In genomic region chr11:1694064-1694845, GRCh38 we compare ENCODE assay signal across 1 cellular context.
TF ChIP-seq lines count a peak whose summit lies in the region.

No MANE protein-coding gene starts in this region.

TF ChIP-seq in HepG2, 621 proteins besides CTCF, POLR2A, EP300 and RAD21 (continued from another document and continues in another):
- TF ChIP-seq PRPF4 (IDR thresholded peaks at IDR 0.05; ENCODE audit: low read depth, low read length, poor library complexity, severe bottlenecking) (no peak), SP4 (CRISPR knock-in tag; IDR thresholded peaks at IDR 0.05) (no peak), HOXA9 (CRISPR knock-in tag; IDR thresholded peaks at IDR 0.05; ENCODE audit: borderline replicate concordance) (no peak), NR2F6 (IDR thresholded peaks at IDR 0.05) (no peak), NR2F6 (CRISPR knock-in tag; IDR thresholded peaks at IDR 0.05) (peak; percentile 87), TSC22D2 (CRISPR knock-in tag; IDR thresholded peaks at IDR 0.05; ENCODE audit: borderline replicate concordance) (no peak), MAFF (IDR thresholded peaks at IDR 0.05; ENCODE audit: low read depth, low read length) (no peak), GATA4 (IDR thresholded peaks at IDR 0.05; ENCODE audit: borderline replicate concordance, low read depth) (no peak), ZBTB1 (CRISPR knock-in tag; IDR thresholded peaks at IDR 0.05; ENCODE audit: borderline replicate concordance) (no peak), CC2D1A (CRISPR knock-in tag; IDR thresholded peaks at IDR 0.05) (no peak), RBAK (CRISPR knock-in tag; IDR thresholded peaks at IDR 0.05) (no peak), ATF1 (CRISPR knock-in tag; IDR thresholded peaks at IDR 0.05) (no peak), SIX1 (CRISPR knock-in tag; IDR thresholded peaks at IDR 0.05; ENCODE audit: borderline replicate concordance) (no peak), SIN3A (IDR thresholded peaks at IDR 0.05; ENCODE audit: borderline replicate concordance, low read depth, low read length) (no peak), ZSCAN5A (CRISPR knock-in tag; IDR thresholded peaks at IDR 0.05; ENCODE audit: borderline replicate concordance) (no peak), CBX1 (IDR thresholded peaks at IDR 0.05; ENCODE audit: low read depth) (peak; percentile 62), ZNF225 (CRISPR knock-in tag; IDR thresholded peaks at IDR 0.05) (no peak), HNF1A (IDR thresholded peaks at IDR 0.05; ENCODE audit: low read depth) (no peak), HNF1A (CRISPR knock-in tag; IDR thresholded peaks at IDR 0.05; ENCODE audit: borderline replicate concordance) (no peak; the same call in 1 of the 2 replicates), SETDB1 (CRISPR knock-in tag; IDR thresholded peaks at IDR 0.05; ENCODE audit: borderline replicate concordance) (no peak), ZNF362 (CRISPR knock-in tag; IDR thresholded peaks at IDR 0.05; ENCODE audit: borderline replicate concordance) (no peak), KMT2A (CRISPR knock-in tag; IDR thresholded peaks at IDR 0.05) (no peak), SSRP1 (CRISPR knock-in tag; IDR thresholded peaks at IDR 0.05) (no peak), MTF1 (CRISPR knock-in tag; IDR thresholded peaks at IDR 0.05) (no peak), ZNF333 (CRISPR knock-in tag; IDR thresholded peaks at IDR 0.05; ENCODE audit: borderline replicate concordance) (no peak), ZNF496 (CRISPR knock-in tag; IDR thresholded peaks at IDR 0.05; ENCODE audit: insufficient replicate concordance) (no peak), POLR2G (IDR thresholded peaks at IDR 0.05; ENCODE audit: low read depth, low read length) (no peak), ELF4 (CRISPR knock-in tag; IDR thresholded peaks at IDR 0.05; ENCODE audit: borderline replicate concordance) (no peak), ZNF841 (CRISPR knock-in tag; IDR thresholded peaks at IDR 0.05; ENCODE audit: borderline replicate concordance) (no peak), KDM2A (CRISPR knock-in tag; IDR thresholded peaks at IDR 0.05; ENCODE audit: borderline replicate concordance, low read depth) (peak; percentile 93), ZBTB43 (CRISPR knock-in tag; conservative IDR thresholded peaks at IDR 0.05) (no peak), ZBTB38 (CRISPR knock-in tag; IDR thresholded peaks at IDR 0.05) (no peak), MED1 (CRISPR knock-in tag; IDR thresholded peaks at IDR 0.05) (peak; percentile 84), RXRB (CRISPR knock-in tag; IDR thresholded peaks at IDR 0.05; ENCODE audit: borderline replicate concordance) (peak; percentile 74), ZNF253 (CRISPR knock-in tag; IDR thresholded peaks at IDR 0.05; ENCODE audit: borderline replicate concordance) (no peak), ZNF546 (CRISPR knock-in tag; conservative IDR thresholded peaks at IDR 0.05) (no peak), JDP2 (CRISPR knock-in tag; IDR thresholded peaks at IDR 0.05; ENCODE audit: borderline replicate concordance) (no peak), ZNF431 (CRISPR knock-in tag; IDR thresholded peaks at IDR 0.05; ENCODE audit: borderline replicate concordance, low read depth) (no peak), ZNF790 (CRISPR knock-in tag; IDR thresholded peaks at IDR 0.05; ENCODE audit: borderline replicate concordance) (no peak), ZBTB8A (CRISPR knock-in tag; IDR thresholded peaks at IDR 0.05; ENCODE audit: borderline replicate concordance, low read depth) (no peak), NFYC (CRISPR knock-in tag; IDR thresholded peaks at IDR 0.05) (no peak), ZNF24 (IDR thresholded peaks at IDR 0.05) (no peak), BHLHE40 (IDR thresholded peaks at IDR 0.05; ENCODE audit: low read length) (no peak), NFE2 (CRISPR knock-in tag; IDR thresholded peaks at IDR 0.05) (no peak), ZBTB46 (CRISPR knock-in tag; IDR thresholded peaks at IDR 0.05; ENCODE audit: borderline replicate concordance) (no peak), KLF16 (CRISPR knock-in tag; IDR thresholded peaks at IDR 0.05) (peak in 1 of 2 experiments; percentile 52; a peak in 1 of 4 replicates), ZNF678 (CRISPR knock-in tag; IDR thresholded peaks at IDR 0.05) (no peak), ZNF230 (CRISPR knock-in tag; IDR thresholded peaks at IDR 0.05) (no peak), ZC3H4 (CRISPR knock-in tag; IDR thresholded peaks at IDR 0.05; ENCODE audit: borderline replicate concordance) (no peak), LCORL (IDR thresholded peaks at IDR 0.05) (no peak), LCORL (CRISPR knock-in tag; IDR thresholded peaks at IDR 0.05) (peak; percentile 76)
- TF ChIP-seq, protein P1, sequence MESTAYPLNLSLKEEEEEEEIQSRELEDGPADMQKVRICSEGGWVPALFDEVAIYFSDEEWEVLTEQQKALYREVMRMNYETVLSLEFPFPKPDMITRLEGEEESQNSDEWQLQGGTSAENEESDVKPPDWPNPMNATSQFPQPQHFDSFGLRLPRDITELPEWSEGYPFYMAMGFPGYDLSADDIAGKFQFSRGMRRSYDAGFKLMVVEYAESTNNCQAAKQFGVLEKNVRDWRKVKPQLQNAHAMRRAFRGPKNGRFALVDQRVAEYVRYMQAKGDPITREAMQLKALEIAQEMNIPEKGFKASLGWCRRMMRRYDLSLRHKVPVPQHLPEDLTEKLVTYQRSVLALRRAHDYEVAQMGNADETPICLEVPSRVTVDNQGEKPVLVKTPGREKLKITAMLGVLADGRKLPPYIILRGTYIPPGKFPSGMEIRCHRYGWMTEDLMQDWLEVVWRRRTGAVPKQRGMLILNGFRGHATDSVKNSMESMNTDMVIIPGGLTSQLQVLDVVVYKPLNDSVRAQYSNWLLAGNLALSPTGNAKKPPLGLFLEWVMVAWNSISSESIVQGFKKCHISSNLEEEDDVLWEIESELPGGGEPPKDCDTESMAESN (CRISPR knock-in tag; conservative IDR thresholded peaks at IDR 0.05): peak; percentile 59; the same call in 1 of the 2 replicates
- TF ChIP-seq, protein P2, sequence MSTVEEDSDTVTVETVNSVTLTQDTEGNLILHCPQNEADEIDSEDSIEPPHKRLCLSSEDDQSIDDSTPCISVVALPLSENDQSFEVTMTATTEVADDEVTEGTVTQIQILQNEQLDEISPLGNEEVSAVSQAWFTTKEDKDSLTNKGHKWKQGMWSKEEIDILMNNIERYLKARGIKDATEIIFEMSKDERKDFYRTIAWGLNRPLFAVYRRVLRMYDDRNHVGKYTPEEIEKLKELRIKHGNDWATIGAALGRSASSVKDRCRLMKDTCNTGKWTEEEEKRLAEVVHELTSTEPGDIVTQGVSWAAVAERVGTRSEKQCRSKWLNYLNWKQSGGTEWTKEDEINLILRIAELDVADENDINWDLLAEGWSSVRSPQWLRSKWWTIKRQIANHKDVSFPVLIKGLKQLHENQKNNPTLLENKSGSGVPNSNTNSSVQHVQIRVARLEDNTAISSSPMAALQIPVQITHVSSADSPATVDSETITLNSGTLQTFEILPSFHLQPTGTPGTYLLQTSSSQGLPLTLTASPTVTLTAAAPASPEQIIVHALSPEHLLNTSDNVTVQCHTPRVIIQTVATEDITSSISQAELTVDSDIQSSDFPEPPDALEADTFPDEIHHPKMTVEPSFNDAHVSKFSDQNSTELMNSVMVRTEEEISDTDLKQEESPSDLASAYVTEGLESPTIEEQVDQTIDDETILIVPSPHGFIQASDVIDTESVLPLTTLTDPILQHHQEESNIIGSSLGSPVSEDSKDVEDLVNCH (CRISPR knock-in tag; IDR thresholded peaks at IDR 0.05): no peak
